ENCODE assay signal across 8 cellular contexts in genomic region chr15:90336705-90337141, GRCh38. TPM values are rescaled to one million over a fixed set of nuclear protein-coding genes. Genes with fewer than 3 reads are reported as not detected.
DNase-seq lines count a peak whose midpoint lies in the region; ATAC-seq and TF ChIP-seq lines count a peak whose summit lies in the region.

No MANE protein-coding gene starts in this region.

- no peaks in the 10 kb centered on the region for H3K36me3 Mint-ChIP-seq in activated CD4-positive, alpha-beta T cell treated with anti-CD3 and anti-CD28 coated beads for 36 hours (ENCODE audit: low read depth)
- H3K36me3 Mint-ChIP-seq in stimulated activated memory B cell treated with anti-CD40 and anti-IgM and Interleukin-4, amounts not matched to agents 10 μg/mL and 1 μg/mL and 100 μg/mL, for 72 hours: no peaks in the 10 kb centered on the region

- H3K9me3 Mint-ChIP-seq in activated CD4-positive, alpha-beta T cell treated with anti-CD3 and anti-CD28 coated beads for 36 hours (ENCODE audit: low read depth): no peaks in the 10 kb centered on the region
- H3K9me3 Mint-ChIP-seq in stimulated activated memory B cell treated with anti-CD40 and anti-IgM and Interleukin-4, amounts not matched to agents 10 μg/mL and 1 μg/mL and 100 μg/mL, for 72 hours: no peaks in the 10 kb centered on the region

- DNase-seq in activated CD4-positive, alpha-beta T cell treated with anti-CD3 and anti-CD28 coated beads for 36 hours: peak; percentile 22
- DNase-seq in activated CD4-positive, alpha-beta T cell treated with anti-CD3 and anti-CD28 coated beads, Interleukin-2, amount 50 U/mL, for 4 hours: no peak
- peak; percentile 55 to 75 for DNase-seq in SJSA1 (ENCODE audit: low read depth in 1 of 2, low spot score in 2 of 2)
- peak; percentile 53 for DNase-seq in fibroblast of mammary gland (ENCODE audit: low read depth)
- no peak for DNase-seq in GM19240 (ENCODE audit: insufficient read length, low spot score)
- DNase-seq in NCI-H2227 treated with DMSO at 0.1 percent for 48 hours (lab: John Stamatoyannopoulos, UW): no peak

- H3K4me1 Mint-ChIP-seq in activated CD4-positive, alpha-beta T cell treated with anti-CD3 and anti-CD28 coated beads for 36 hours: peaks cover 9% of the 10 kb centered on the region
- peaks cover 9% of the 10 kb centered on the region for H3K4me1 Mint-ChIP-seq in stimulated activated memory B cell treated with anti-CD40 and anti-IgM and Interleukin-4, amounts not matched to agents 10 μg/mL and 1 μg/mL and 100 μg/mL, for 72 hours

- POLR2A ChIA-PET in activated CD4-positive, alpha-beta T cell treated with anti-CD3 and anti-CD28 coated beads for 36 hours (lab: Charles Lee): interaction anchor here (0.6 to 1.1 kb wide), 2 partner anchors 9 to 138 kb away, joined by 3 read pairs; no protein-coding TSS in a partner anchor

- peak; percentile 74 for ATAC-seq in activated CD4-positive, alpha-beta T cell treated with anti-CD3 and anti-CD28 coated beads for 36 hours
- peak; percentile 65 for ATAC-seq in stimulated activated memory B cell treated with anti-CD40 and anti-IgM and Interleukin-4, amounts not matched to agents 10 μg/mL and 1 μg/mL and 100 μg/mL, for 72 hours
- no peak for ATAC-seq in HG03025 (IDR thresholded peaks at IDR 0.05; ENCODE audit: low FRiP score, unreplicated experiment)

- H3K27ac Mint-ChIP-seq in activated CD4-positive, alpha-beta T cell treated with anti-CD3 and anti-CD28 coated beads for 36 hours: no peak overlapping the region
- no peak overlapping the region for H3K27ac Mint-ChIP-seq in stimulated activated memory B cell treated with anti-CD40 and anti-IgM and Interleukin-4, amounts not matched to agents 10 μg/mL and 1 μg/mL and 100 μg/mL, for 72 hours

- peaks cover 13% of the 10 kb centered on the region for H3K4me1 ChIP-seq in SJSA1 (replicated peaks)

- no peaks in the 10 kb centered on the region for H3K36me3 ChIP-seq in SJSA1

- H3K27me3 ChIP-seq in SJSA1 (replicated peaks): no peaks in the 10 kb centered on the region

- CTCF ChIA-PET in activated CD4-positive, alpha-beta T cell treated with anti-CD3 and anti-CD28 coated beads for 36 hours (lab: Charles Lee): interaction anchor here (0.7 to 2.5 kb wide), 6 partner anchors 8 to 549 kb away, joined by 3 to 21 read pairs (median 3); partner anchors contain the start of gene ZNF774

- no peak overlapping the region for H3K4me3 Mint-ChIP-seq in activated CD4-positive, alpha-beta T cell treated with anti-CD3 and anti-CD28 coated beads for 36 hours
- H3K4me3 Mint-ChIP-seq in stimulated activated memory B cell treated with anti-CD40 and anti-IgM and Interleukin-4, amounts not matched to agents 10 μg/mL and 1 μg/mL and 100 μg/mL, for 72 hours: no peak overlapping the region

- H3K27ac ChIP-seq in SJSA1: peak overlapping the region; percentile 13

- H3K4me3 ChIP-seq in SJSA1: no peak overlapping the region
- no peak overlapping the region for H3K4me3 ChIP-seq in fibroblast of mammary gland (ENCODE audit: control insufficient read depth, low read depth, low read length)

- H3K9me3 ChIP-seq in SJSA1 (replicated peaks): no peaks in the 10 kb centered on the region

- intact Hi-C loops in activated CD4-positive, alpha-beta T cell treated with anti-CD3 and anti-CD28 coated beads for 36 hours (cut with DNase I, micrococcal nuclease): no loop called here

- no peak for TF ChIP-seq CTCF in fibroblast of mammary gland (conservative IDR thresholded peaks at IDR 0.05; ENCODE audit: control insufficient read depth, insufficient read depth, low read depth, low read length)

- H3K27me3 Mint-ChIP-seq in activated CD4-positive, alpha-beta T cell treated with anti-CD3 and anti-CD28 coated beads for 36 hours: no peaks in the 10 kb centered on the region
- H3K27me3 Mint-ChIP-seq in stimulated activated memory B cell treated with anti-CD40 and anti-IgM and Interleukin-4, amounts not matched to agents 10 μg/mL and 1 μg/mL and 100 μg/mL, for 72 hours: no peaks in the 10 kb centered on the region

RNA-seq across cellular contexts. Expression of gene ZNF774, which starts 15.4 kb away (rescaled TPM):
- 1 to 10 TPM; 1.5 to 2.0 TPM for total RNA-seq in activated CD4-positive, alpha-beta T cell treated with anti-CD3 and anti-CD28 coated beads for 36 hours
- 0.66 and 4.1 TPM in 2 replicates for total RNA-seq in SJSA1 (2014; rRNA removed; shearing (Covaris generic))

RNA-seq across cellular contexts. Expression of gene IQGAP1, which starts 51.3 kb away (rescaled TPM):
- total RNA-seq in activated CD4-positive, alpha-beta T cell treated with anti-CD3 and anti-CD28 coated beads for 36 hours: 100 to 1,000 TPM; 181 to 334 TPM
- total RNA-seq in SJSA1 (2014; rRNA removed; shearing (Covaris generic)): 163 and 235 TPM in 2 replicates

Comparison
In these comparisons a context has a peak if more than half of its experiments do, and no peak if none do; other contexts are left out.
1. DNase-seq: peak in activated CD4-positive, alpha-beta T cell treated with anti-CD3 and anti-CD28 coated beads for 36 hours (single experiment), SJSA1 (2 of 2) and fibroblast of mammary gland (single experiment); none in activated CD4-positive, alpha-beta T cell treated with anti-CD3 and anti-CD28 coated beads, Interleukin-2, amount 50 U/mL, for 4 hours (0 of 2), GM19240 (single experiment) and NCI-H2227 treated with DMSO at 0.1 percent for 48 hours (single experiment).